In the genomic region with DNA sequence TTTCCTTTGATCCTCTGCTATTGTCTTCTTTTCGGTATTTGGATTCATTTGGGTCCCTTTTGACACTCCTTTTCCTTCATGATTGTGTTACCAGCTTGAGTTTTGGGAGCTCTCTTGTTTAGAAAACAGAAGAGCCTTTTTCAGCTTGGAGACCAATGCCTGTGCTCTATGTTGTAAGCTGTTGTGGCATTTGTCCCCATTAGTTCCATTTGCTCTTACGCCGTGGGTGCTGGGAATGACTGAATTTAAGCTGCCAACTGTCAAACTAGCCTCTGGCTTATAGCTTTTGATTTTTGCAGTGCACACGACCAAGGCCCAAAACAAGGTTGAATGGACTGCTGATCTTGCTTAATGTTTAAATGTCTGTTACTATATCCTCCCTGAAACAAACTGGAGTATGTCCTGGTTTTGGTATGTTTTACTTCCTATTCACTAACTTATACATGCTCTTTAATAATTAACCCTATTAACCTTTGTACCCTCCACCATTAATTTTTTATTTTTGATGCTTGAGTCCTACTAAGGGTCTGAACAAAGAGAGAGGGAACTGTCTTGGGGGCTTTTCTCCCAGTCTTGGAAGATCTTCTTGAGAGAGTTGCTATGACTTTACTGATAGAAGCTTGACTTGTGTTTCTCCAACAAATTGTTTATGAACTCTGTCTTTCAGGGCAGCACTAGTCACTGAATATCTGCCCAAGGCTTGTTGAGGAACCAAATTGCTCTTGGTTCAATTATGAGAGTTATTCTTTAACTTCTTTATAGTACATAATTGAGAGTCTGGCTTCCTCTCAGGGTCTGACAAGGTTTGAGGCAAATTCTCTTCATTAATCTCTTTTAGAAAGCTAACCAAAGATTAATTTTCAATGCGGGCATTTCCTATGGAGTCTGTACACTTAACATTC, we compare ENCODE assay signal across 19 cellular contexts.
DNase-seq lines count a peak whose midpoint lies in the region; ATAC-seq and TF ChIP-seq lines count a peak whose summit lies in the region.
"Had no signal": no experiment of that assay in that cellular context is flagged by ENCODE, and none has a peak within 500 bp of the region (broad histone marks: within the 10 kb centered on the region; RNA-seq: fewer than 3 reads in every experiment).

No MANE protein-coding gene starts in this region.

- H3K9me2 ChIP-seq in hepatocyte (replicated peaks; ENCODE audit: insufficient read depth) (no peaks in the 10 kb centered on the region), PC-3 (replicated peaks; ENCODE audit: low read length) (no peaks in the 10 kb centered on the region)

- H3K9me3 ChIP-seq in hepatocyte (ENCODE audit: low read depth) (no peaks in the 10 kb centered on the region), mucosa of rectum (ENCODE audit: control insufficient read depth in 2 of 2, low read length in 2 of 2) (no peaks in the 10 kb centered on the region), PC-3 (ENCODE audit: low read length) (no peaks in the 10 kb centered on the region), right cardiac atrium (ENCODE audit: control insufficient read depth, low read length) (no peaks in the 10 kb centered on the region)
- H3K9me3 ChIP-seq: pancreas, upper lobe of right lung had no signal

- CTCF ChIA-PET in PC-3 (lab: Charles Lee) = interaction anchor here (0.6 to 1.2 kb wide), 2 partner anchors 19 to 188 kb away, joined by 3 to 4 read pairs; no protein-coding TSS in a partner anchor
- CTCF ChIA-PET in activated CD4-positive, alpha-beta memory T cell treated with anti-CD3 and anti-CD28 coated beads for 36 hours (lab: Charles Lee) = interaction anchor here (1.1 to 1.8 kb wide), 3 partner anchors 19 to 248 kb away, joined by 3 to 10 read pairs (median 3); no protein-coding TSS in a partner anchor

- WGBS in hepatocyte (ENCODE audit: low lambda C conversion rate, missing lambda C conversion rate) = 76% methylated on average over 5 of the region's 5 CpGs
- 67% methylated on average over 5 of the region's 5 CpGs for WGBS in right cardiac atrium

- H3F3A ChIP-seq in PC-3 (ENCODE audit: low read length, unreplicated experiment) = no peaks in the 10 kb centered on the region

- no peaks in the 10 kb centered on the region for H3K9me3 Mint-ChIP-seq in activated CD4-positive, alpha-beta memory T cell treated with anti-CD3 and anti-CD28 coated beads for 36 hours

- H4K20me1 ChIP-seq in hepatocyte (ENCODE audit: insufficient read depth, poor library complexity, severe bottlenecking) = no peaks in the 10 kb centered on the region
- no peaks in the 10 kb centered on the region for H4K20me1 ChIP-seq in PC-3 (ENCODE audit: low read length)

- no peak overlapping the region for H3K4me3 ChIP-seq in hepatocyte
- H3K4me3 ChIP-seq in mucosa of rectum (ENCODE audit: low read length in 2 of 2) = no peak overlapping the region
- H3K4me3 ChIP-seq in PC-3 (ENCODE audit: low read length) = no peak overlapping the region
- no peak overlapping the region for H3K4me3 ChIP-seq in right cardiac atrium (ENCODE audit: low read length)
- H3K4me3 ChIP-seq: pancreas, upper lobe of right lung had no signal

- no peak for TF ChIP-seq CTCF in hepatocyte (IDR thresholded peaks at IDR 0.05; ENCODE audit: poor library complexity)
- TF ChIP-seq CTCF in PC-3 (conservative IDR thresholded peaks at IDR 0.05; ENCODE audit: low read depth, low read length) = no peak

- BruUV-seq in PC-3 (replicated peaks; lab: Mats Ljungman, UMichigan) = no TSS peak

- no peaks in the 10 kb centered on the region for H3K36me3 ChIP-seq in hepatocyte (replicated peaks; ENCODE audit: insufficient read depth, low read depth)
- no peaks in the 10 kb centered on the region for H3K36me3 ChIP-seq in mucosa of rectum (ENCODE audit: control insufficient read depth in 2 of 2, insufficient read depth in 2 of 2, low read length in 2 of 2)
- H3K36me3 ChIP-seq in PC-3 (ENCODE audit: low read depth, low read length) = no peaks in the 10 kb centered on the region
- H3K36me3 ChIP-seq: pancreas, upper lobe of right lung had no signal

- no peak overlapping the region for H3K9ac ChIP-seq in mucosa of rectum (ENCODE audit: low read depth in 1 of 2, low read length in 2 of 2)
- no peak overlapping the region for H3K9ac ChIP-seq in PC-3 (ENCODE audit: low read length)

- DNase-seq in NOMO-1 treated with DMSO at 0.1 percent for 48 hours (lab: John Stamatoyannopoulos, UW; ENCODE audit: unreplicated experiment) = peak; percentile 56
- DNase-seq in NOMO-1 treated with dmso at 0.1 percent for 144 hours (lab: John Stamatoyannopoulos, UW; ENCODE audit: unreplicated experiment) = no peak
- DNase-seq in hepatocyte (ENCODE audit: low spot score) = no peak
- DNase-seq in T-helper 9 cell = no peak
- DNase-seq in PC-3 = no peak
- no peak for DNase-seq in activated CD4-positive, alpha-beta memory T cell treated with anti-CD3 and anti-CD28 coated beads for 36 hours
- no peak for DNase-seq in right cardiac atrium
- DNase-seq: activated CD4-positive, alpha-beta T cell treated with anti-CD3 and anti-CD28 coated beads, Interleukin-2, amount 50 U/mL, for 1 hour; activated CD8-positive, alpha-beta memory T cell treated with anti-CD3 and anti-CD28 coated beads, Interleukin-2, amount 50 U/mL, for 48 hours; activated effector memory CD4-positive, alpha-beta T cell treated with Interleukin-2 at 50 U/mL for 16 hours; foreskin fibroblast; NCI-H187 treated with DMSO at 0.1 percent for 48 hours; pancreas; stimulated activated CD4-positive, alpha-beta T cell treated with anti-CD3 and anti-CD28 coated beads, Interleukin-1b, Interleukin-23, amount 100 ng/mL, for 48 hours; stimulated activated naive CD4-positive, alpha-beta T cell treated with Interleukin-2 at 50 U/mL for 16 hours; T-helper 1 cell; upper lobe of right lung had no signal

- H3K4me1 Mint-ChIP-seq in activated CD4-positive, alpha-beta memory T cell treated with anti-CD3 and anti-CD28 coated beads for 36 hours (ENCODE audit: low read depth) = no peaks in the 10 kb centered on the region

- H3K27ac ChIP-seq in hepatocyte = peak overlapping the region; percentile 81
- H3K27ac ChIP-seq in mucosa of rectum (ENCODE audit: low read depth in 2 of 2, low read length in 2 of 2) = peak overlapping the region; percentile 74 to 77
- no peak overlapping the region for H3K27ac ChIP-seq in PC-3 (ENCODE audit: low read length)
- no peak overlapping the region for H3K27ac ChIP-seq in right cardiac atrium (ENCODE audit: low read length)
- H3K27ac ChIP-seq: pancreas, upper lobe of right lung had no signal

- no peak overlapping the region for H3K27ac Mint-ChIP-seq in activated CD4-positive, alpha-beta memory T cell treated with anti-CD3 and anti-CD28 coated beads for 36 hours

- no peak for ATAC-seq in PC-3
- ATAC-seq in right cardiac atrium = no peak
- ATAC-seq: HCT116, pancreas had no signal

- H3K4me1 ChIP-seq in hepatocyte (ENCODE audit: insufficient read depth) = peaks cover 14% of the 10 kb centered on the region
- peaks cover 16 to 21% of the 10 kb centered on the region in 2 donors for H3K4me1 ChIP-seq in mucosa of rectum (ENCODE audit: control insufficient read depth in 2 of 2, insufficient read depth in 2 of 2, low read length in 2 of 2)
- H3K4me1 ChIP-seq in PC-3 (ENCODE audit: insufficient read depth, low read length) = peaks cover 35% of the 10 kb centered on the region
- H3K4me1 ChIP-seq in right cardiac atrium (ENCODE audit: control insufficient read depth, insufficient read depth, low read length) = no peaks in the 10 kb centered on the region
- H3K4me1 ChIP-seq: pancreas, upper lobe of right lung had no signal

- no peaks in the 10 kb centered on the region for H3K27me3 ChIP-seq in hepatocyte
- H3K27me3 ChIP-seq in mucosa of rectum (ENCODE audit: control insufficient read depth in 2 of 2, insufficient read depth in 2 of 2, low read length in 2 of 2) = no peaks in the 10 kb centered on the region
- H3K27me3 ChIP-seq in PC-3 (ENCODE audit: low read length) = no peaks in the 10 kb centered on the region
- no peaks in the 10 kb centered on the region for H3K27me3 ChIP-seq in right cardiac atrium (ENCODE audit: control insufficient read depth, insufficient read depth)
- H3K27me3 ChIP-seq: pancreas had no signal

- H3K36me3 Mint-ChIP-seq in activated CD4-positive, alpha-beta memory T cell treated with anti-CD3 and anti-CD28 coated beads for 36 hours = no peaks in the 10 kb centered on the region

- H3K4me3 Mint-ChIP-seq in activated CD4-positive, alpha-beta memory T cell treated with anti-CD3 and anti-CD28 coated beads for 36 hours = no peak overlapping the region

- H2AFZ ChIP-seq in hepatocyte = no peak overlapping the region
- H2AFZ ChIP-seq in PC-3 (ENCODE audit: low read length) = no peak overlapping the region; the same call in 1 of the 2 replicates

- H3K79me2 ChIP-seq in hepatocyte (no peaks in the 10 kb centered on the region), PC-3 (ENCODE audit: low read length) (no peaks in the 10 kb centered on the region)

- intact Hi-C loops in PC-3 (cut with micrococcal nuclease) (no loop called here), right cardiac atrium (cut with DNase I) (no loop called here)
- intact Hi-C loops in activated CD4-positive, alpha-beta memory T cell treated with anti-CD3 and anti-CD28 coated beads for 36 hours (cut with micrococcal nuclease) = no loop called here

- H3K4me2 ChIP-seq in hepatocyte = peak overlapping the region; percentile 57
- no peak overlapping the region for H3K4me2 ChIP-seq in PC-3 (ENCODE audit: low read length)

- POLR2A ChIA-PET in PC-3 (lab: Charles Lee; ENCODE audit: unreplicated experiment) = no interaction called here
- POLR2A ChIA-PET in activated CD4-positive, alpha-beta memory T cell treated with anti-CD3 and anti-CD28 coated beads for 36 hours (lab: Charles Lee) = no interaction called here

- peaks cover 2% of the 10 kb centered on the region for H3K27me3 Mint-ChIP-seq in activated CD4-positive, alpha-beta memory T cell treated with anti-CD3 and anti-CD28 coated beads for 36 hours

Comparison
In these comparisons a context has a peak if more than half of its experiments do, and no peak if none do; other contexts are left out.
1. H3K27ac ChIP-seq: peak in hepatocyte (single experiment) and mucosa of rectum (2 of 2); none in PC-3 (single experiment) and right cardiac atrium (single experiment).